14 cellular contexts compared by ENCODE assay signal in genomic region chr9:93653762-93654161, GRCh38.
"Had no signal": no experiment of that assay in that cellular context is flagged by ENCODE, and none has a peak within 500 bp of the region (broad histone marks: within the 10 kb centered on the region; RNA-seq: fewer than 3 reads in every experiment).

No MANE protein-coding gene starts in this region.

- DNase-seq: activated CD4-positive, alpha-beta T cell treated with anti-CD3 and anti-CD28 coated beads, Interleukin-2, amount 10 ng/mL, durations not matched to agents 24 days and 14 days; erythroblast; mammary epithelial cell; naive thymus-derived CD4-positive, alpha-beta T cell; retina; SJCRH30; small intestine; stimulated activated CD4-positive, alpha-beta T cell treated with anti-CD3 and anti-CD28 coated beads, Interleukin-4, amount 100 ng/mL, for 4 hours; stimulated activated CD8-positive, alpha-beta memory T cell treated with anti-CD3 and anti-CD28 coated beads, Interleukin-4, amount 100 ng/mL, for 48 hours; stimulated activated naive CD8-positive, alpha-beta T cell treated with anti-CD3 and anti-CD28 coated beads, Interleukin-15, Interleukin-2, amounts not matched to agents 100 U/mL and 50 U/mL, for 24 hours had no signal

- H3K27me3 Mint-ChIP-seq: activated CD4-positive, alpha-beta T cell treated with anti-CD3 and anti-CD28 coated beads, Interleukin-2, amount 10 ng/mL, durations not matched to agents 24 days and 14 days; naive thymus-derived CD4-positive, alpha-beta T cell; T-helper 17 cell had no signal

- H3K4me1 Mint-ChIP-seq: activated CD4-positive, alpha-beta T cell treated with anti-CD3 and anti-CD28 coated beads, Interleukin-2, amount 10 ng/mL, durations not matched to agents 24 days and 14 days had no signal

- H3K4me3 Mint-ChIP-seq: activated CD4-positive, alpha-beta T cell treated with anti-CD3 and anti-CD28 coated beads, Interleukin-2, amount 10 ng/mL, durations not matched to agents 24 days and 14 days; naive thymus-derived CD4-positive, alpha-beta T cell; T-helper 17 cell had no signal

- H3K27ac Mint-ChIP-seq: activated CD4-positive, alpha-beta T cell treated with anti-CD3 and anti-CD28 coated beads, Interleukin-2, amount 10 ng/mL, durations not matched to agents 24 days and 14 days; T-helper 17 cell had no signal

- H3K9me3 Mint-ChIP-seq: activated CD4-positive, alpha-beta T cell treated with anti-CD3 and anti-CD28 coated beads, Interleukin-2, amount 10 ng/mL, durations not matched to agents 24 days and 14 days; naive thymus-derived CD4-positive, alpha-beta T cell had no signal

- ATAC-seq: gastrocnemius medialis; heart right ventricle; left colon; naive thymus-derived CD4-positive, alpha-beta T cell; stimulated activated naive CD8-positive, alpha-beta T cell treated with anti-CD3 and anti-CD28 coated beads, Interleukin-15, Interleukin-2, amounts not matched to agents 100 U/mL and 50 U/mL, for 24 hours; T-helper 17 cell had no signal
